1 cellular context compared by ENCODE assay signal in the genomic region with DNA sequence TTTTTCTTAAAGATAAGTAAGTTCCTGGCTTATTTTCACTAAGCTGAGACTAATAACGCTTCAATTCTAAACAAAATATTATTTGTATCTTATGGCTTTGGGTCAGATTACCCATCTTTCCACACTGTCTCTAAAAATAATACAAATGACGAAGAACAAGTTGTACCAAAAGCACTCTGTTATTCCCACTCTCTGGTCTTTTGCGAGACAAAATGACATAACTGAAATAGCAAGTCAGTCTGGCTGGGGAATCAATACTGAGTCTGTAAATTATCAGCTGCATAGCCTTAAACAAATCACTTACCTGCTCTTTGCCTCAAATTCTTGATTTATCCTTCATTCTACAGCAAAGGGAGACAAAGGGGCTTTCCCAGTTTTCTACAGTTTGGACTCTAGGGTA.
TF ChIP-seq lines count a peak whose summit lies in the region.

No MANE protein-coding gene starts in this region.

TF ChIP-seq in WTC11, 78 proteins besides CTCF, POLR2A, EP300 and RAD21 (continued from another document):
- TF ChIP-seq IRF2 (CRISPR knock-in tag; IDR thresholded peaks at IDR 0.05; ENCODE audit: borderline replicate concordance, low read depth) = no peak
- TF ChIP-seq GABPB1 (CRISPR knock-in tag; IDR thresholded peaks at IDR 0.05) = no peak
- TF ChIP-seq, protein P1, sequence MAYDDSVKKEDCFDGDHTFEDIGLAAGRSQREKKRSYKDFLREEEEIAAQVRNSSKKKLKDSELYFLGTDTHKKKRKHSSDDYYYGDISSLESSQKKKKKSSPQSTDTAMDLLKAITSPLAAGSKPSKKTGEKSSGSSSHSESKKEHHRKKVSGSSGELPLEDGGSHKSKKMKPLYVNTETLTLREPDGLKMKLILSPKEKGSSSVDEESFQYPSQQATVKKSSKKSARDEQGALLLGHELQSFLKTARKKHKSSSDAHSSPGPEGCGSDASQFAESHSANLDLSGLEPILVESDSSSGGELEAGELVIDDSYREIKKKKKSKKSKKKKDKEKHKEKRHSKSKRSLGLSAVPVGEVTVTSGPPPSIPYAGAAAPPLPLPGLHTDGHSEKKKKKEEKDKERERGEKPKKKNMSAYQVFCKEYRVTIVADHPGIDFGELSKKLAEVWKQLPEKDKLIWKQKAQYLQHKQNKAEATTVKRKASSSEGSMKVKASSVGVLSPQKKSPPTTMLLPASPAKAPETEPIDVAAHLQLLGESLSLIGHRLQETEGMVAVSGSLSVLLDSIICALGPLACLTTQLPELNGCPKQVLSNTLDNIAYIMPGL (CRISPR knock-in tag; IDR thresholded peaks at IDR 0.05) = no peak
- no peak for TF ChIP-seq ATF1 (CRISPR knock-in tag; IDR thresholded peaks at IDR 0.05)
- TF ChIP-seq, protein P2, sequence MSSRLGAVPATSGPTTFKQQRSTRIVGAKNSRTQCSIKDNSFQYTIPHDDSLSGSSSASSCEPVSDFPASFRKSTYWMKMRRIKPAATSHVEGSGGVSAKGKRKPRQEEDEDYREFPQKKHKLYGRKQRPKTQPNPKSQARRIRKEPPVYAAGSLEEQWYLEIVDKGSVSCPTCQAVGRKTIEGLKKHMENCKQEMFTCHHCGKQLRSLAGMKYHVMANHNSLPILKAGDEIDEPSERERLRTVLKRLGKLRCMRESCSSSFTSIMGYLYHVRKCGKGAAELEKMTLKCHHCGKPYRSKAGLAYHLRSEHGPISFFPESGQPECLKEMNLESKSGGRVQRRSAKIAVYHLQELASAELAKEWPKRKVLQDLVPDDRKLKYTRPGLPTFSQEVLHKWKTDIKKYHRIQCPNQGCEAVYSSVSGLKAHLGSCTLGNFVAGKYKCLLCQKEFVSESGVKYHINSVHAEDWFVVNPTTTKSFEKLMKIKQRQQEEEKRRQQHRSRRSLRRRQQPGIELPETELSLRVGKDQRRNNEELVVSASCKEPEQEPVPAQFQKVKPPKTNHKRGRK (CRISPR knock-in tag; IDR thresholded peaks at IDR 0.05; ENCODE audit: borderline replicate concordance) = no peak
- no peak for TF ChIP-seq CREM (CRISPR knock-in tag; IDR thresholded peaks at IDR 0.05)
- TF ChIP-seq, protein P3, sequence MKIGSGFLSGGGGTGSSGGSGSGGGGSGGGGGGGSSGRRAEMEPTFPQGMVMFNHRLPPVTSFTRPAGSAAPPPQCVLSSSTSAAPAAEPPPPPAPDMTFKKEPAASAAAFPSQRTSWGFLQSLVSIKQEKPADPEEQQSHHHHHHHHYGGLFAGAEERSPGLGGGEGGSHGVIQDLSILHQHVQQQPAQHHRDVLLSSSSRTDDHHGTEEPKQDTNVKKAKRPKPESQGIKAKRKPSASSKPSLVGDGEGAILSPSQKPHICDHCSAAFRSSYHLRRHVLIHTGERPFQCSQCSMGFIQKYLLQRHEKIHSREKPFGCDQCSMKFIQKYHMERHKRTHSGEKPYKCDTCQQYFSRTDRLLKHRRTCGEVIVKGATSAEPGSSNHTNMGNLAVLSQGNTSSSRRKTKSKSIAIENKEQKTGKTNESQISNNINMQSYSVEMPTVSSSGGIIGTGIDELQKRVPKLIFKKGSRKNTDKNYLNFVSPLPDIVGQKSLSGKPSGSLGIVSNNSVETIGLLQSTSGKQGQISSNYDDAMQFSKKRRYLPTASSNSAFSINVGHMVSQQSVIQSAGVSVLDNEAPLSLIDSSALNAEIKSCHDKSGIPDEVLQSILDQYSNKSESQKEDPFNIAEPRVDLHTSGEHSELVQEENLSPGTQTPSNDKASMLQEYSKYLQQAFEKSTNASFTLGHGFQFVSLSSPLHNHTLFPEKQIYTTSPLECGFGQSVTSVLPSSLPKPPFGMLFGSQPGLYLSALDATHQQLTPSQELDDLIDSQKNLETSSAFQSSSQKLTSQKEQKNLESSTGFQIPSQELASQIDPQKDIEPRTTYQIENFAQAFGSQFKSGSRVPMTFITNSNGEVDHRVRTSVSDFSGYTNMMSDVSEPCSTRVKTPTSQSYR (CRISPR knock-in tag; IDR thresholded peaks at IDR 0.05) = no peak
- no peak for TF ChIP-seq ELF4 (CRISPR knock-in tag; IDR thresholded peaks at IDR 0.05; ENCODE audit: low read depth)
- TF ChIP-seq GTF2I (CRISPR knock-in tag; conservative IDR thresholded peaks at IDR 0.05) = no peak
- TF ChIP-seq MXD4 (CRISPR knock-in tag; IDR thresholded peaks at IDR 0.05; ENCODE audit: borderline replicate concordance) = no peak
